Comparison of ENCODE assay signal across 12 cellular contexts in the genomic region with DNA sequence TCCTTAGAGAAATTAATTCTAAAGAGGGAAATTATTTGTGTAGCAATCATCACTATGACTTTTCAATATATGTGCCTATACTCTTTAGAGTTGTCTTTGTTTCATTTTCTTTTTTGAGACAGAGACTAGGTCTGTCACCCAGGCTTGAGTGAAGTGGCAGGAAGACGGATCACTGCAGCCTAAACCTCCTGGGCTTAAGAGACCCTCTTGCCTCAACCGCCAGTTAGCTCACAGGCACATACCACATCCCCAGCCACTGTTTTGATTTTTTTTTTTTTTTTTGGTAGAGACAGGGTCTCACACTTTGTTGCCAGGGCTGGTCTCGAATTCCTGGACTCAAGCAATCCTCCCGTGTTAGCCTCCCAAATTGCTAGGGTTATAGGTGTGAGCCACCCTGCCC. TPM values are rescaled to one million over a fixed set of nuclear protein-coding genes. Genes with fewer than 3 reads are reported as not detected.
A peak's percentile ranks its signal among the peaks of the same experiment; 100 is the strongest.
DNase-seq lines count a peak whose midpoint lies in the region; ATAC-seq, FAIRE-seq and TF ChIP-seq lines count a peak whose summit lies in the region.
"Had no signal": no experiment of that assay in that cellular context is flagged by ENCODE, and none has a peak within 500 bp of the region (broad histone marks: within the 10 kb centered on the region; RNA-seq: fewer than 3 reads in every experiment).

No MANE protein-coding gene starts in this region.

- BruUV-seq in HepG2 (replicated peaks; lab: Mats Ljungman, UMichigan): no TSS peak

- H3K27ac ChIP-seq in right lobe of liver (no peak overlapping the region), HepG2 (ENCODE audit: extremely low read length, insufficient read depth, low read length) (no peak overlapping the region)
- H3K27ac ChIP-seq: Peyer's patch, WERI-Rb-1 had no signal

- no peak overlapping the region for H3K9ac ChIP-seq in HepG2 (ENCODE audit: insufficient read depth, low read depth, low read length)

- H3K27me3 ChIP-seq in right lobe of liver (no peaks in the 10 kb centered on the region), HepG2 (ENCODE audit: control insufficient read depth in 1 of 2, insufficient read depth in 2 of 2, low read length in 2 of 2) (no peaks in the 10 kb centered on the region)
- H3K27me3 ChIP-seq: BE2C, Peyer's patch had no signal

- no peak overlapping the region for H3K4me3 ChIP-seq in right lobe of liver
- no peak overlapping the region for H3K4me3 ChIP-seq in HepG2 (replicated peaks in 1 of 3; ENCODE audit: insufficient read depth in 1 of 3, low read depth in 2 of 3, low read length in 3 of 3)
- H3K4me3 ChIP-seq: Peyer's patch had no signal

- H3K36me3 ChIP-seq in right lobe of liver (no peaks in the 10 kb centered on the region), HepG2 (replicated peaks in 1 of 2; ENCODE audit: control insufficient read depth in 1 of 2, insufficient read depth in 2 of 2, low read length in 2 of 2) (peaks cover 3 to 36% of the 10 kb centered on the region in 2 experiments; a peak in 4 of 5 replicates)

- H3K79me2 ChIP-seq in HepG2 (ENCODE audit: insufficient read depth, low read length): peaks cover 98% of the 10 kb centered on the region

- TF ChIP-seq EP300 in HepG2 (IDR thresholded peaks at IDR 0.05; ENCODE audit: low read depth in 2 of 2, low read length in 2 of 2): no peak
- no peak for TF ChIP-seq EP300 in HepG2 (CRISPR knock-in tag; IDR thresholded peaks at IDR 0.05; ENCODE audit: borderline replicate concordance)

- no peaks in the 10 kb centered on the region for H3K27me3 Mint-ChIP-seq in chondrocyte (ENCODE audit: low read depth)

- 60% methylated on average over 4 of the region's 4 CpGs for WGBS in right lobe of liver (ENCODE audit: insufficient coverage, low coverage, low lambda C conversion rate, missing lambda C conversion rate)
- WGBS in HepG2 (ENCODE audit: low lambda C conversion rate): 94% methylated on average over 4 of the region's 4 CpGs

- peaks cover 76% of the 10 kb centered on the region for H3K4me1 Mint-ChIP-seq in chondrocyte (ENCODE audit: low read depth)

- no peak overlapping the region for H3K4me3 Mint-ChIP-seq in chondrocyte (ENCODE audit: unreplicated experiment)

- peak; percentile 24 to 46 (median 37) for ATAC-seq in right lobe of liver
- ATAC-seq in HepG2: no peak
- peak; percentile 85 for ATAC-seq in HG03354 (IDR thresholded peaks at IDR 0.05; ENCODE audit: poor library complexity, severe bottlenecking, unreplicated experiment)
- ATAC-seq in GM19328 (IDR thresholded peaks at IDR 0.05; ENCODE audit: unreplicated experiment): no peak

- no peak overlapping the region for H2AFZ ChIP-seq in HepG2 (ENCODE audit: low read length)

- H3K4me1 ChIP-seq in right lobe of liver: peaks cover 0 to 7% (median 3%) of the 10 kb centered on the region in 4 donors
- H3K4me1 ChIP-seq in HepG2 (ENCODE audit: insufficient read depth, low read length): peaks cover 40% of the 10 kb centered on the region

- no peak for TF ChIP-seq RAD21 in HepG2 (CRISPR knock-in tag; IDR thresholded peaks at IDR 0.05)

- no peak for TF ChIP-seq CTCF in right lobe of liver (IDR thresholded peaks at IDR 0.05)
- TF ChIP-seq CTCF in HepG2 (CRISPR knock-in tag; IDR thresholded peaks at IDR 0.05): no peak
- TF ChIP-seq CTCF in chondrocyte (IDR thresholded peaks at IDR 0.05): no peak

- H3K36me3 Mint-ChIP-seq in chondrocyte (ENCODE audit: low read depth): peaks cover 7% of the 10 kb centered on the region

- peaks cover 72% of the 10 kb centered on the region for H4K20me1 ChIP-seq in HepG2 (ENCODE audit: insufficient read depth, low read length)

- in situ Hi-C loops in HepG2 (cut with HindIII; ENCODE audit: extremely low pct_ligation_motif_present, low pct_unique_long_range_greater_than_20kb): no loop called here

- intact Hi-C loops in right lobe of liver (cut with DNase I): no loop called here
- intact Hi-C loops in HepG2 (cut with micrococcal nuclease; ENCODE audit: unreplicated experiment): no loop called here

- H3K4me2 ChIP-seq in HepG2 (ENCODE audit: low read depth, low read length): no peak overlapping the region

- no peaks in the 10 kb centered on the region for H3K9me3 ChIP-seq in right lobe of liver
- H3K9me3 ChIP-seq in HepG2 (ENCODE audit: low read length): no peaks in the 10 kb centered on the region
- H3K9me3 ChIP-seq: BE2C, Peyer's patch had no signal

- FAIRE-seq in HepG2 (lab: Jason Lieb, UNC): no peak
- FAIRE-seq: endothelial cell of umbilical vein had no signal

- no peaks in the 10 kb centered on the region for H3K9me3 Mint-ChIP-seq in chondrocyte (ENCODE audit: low read depth)

- CTCF ChIA-PET in HepG2 (lab: Yijun Ruan, JAX; ENCODE audit: low intra/inter-chr PET ratio, low total read pairs): no interaction called here

- TF ChIP-seq POLR2A in right lobe of liver (IDR thresholded peaks at IDR 0.05) (no peak), HepG2 (IDR thresholded peaks at IDR 0.05; ENCODE audit: insufficient read depth in 1 of 2, low read depth in 2 of 2, low read length in 2 of 2) (no peak)

- peak overlapping the region; percentile 74 for H3K27ac Mint-ChIP-seq in chondrocyte (ENCODE audit: unreplicated experiment)

- POLR2A ChIA-PET in HepG2 (lab: Yijun Ruan, JAX): interaction anchor here (0.7 to 5.4 kb wide), 2 partner anchors 12 to 62 kb away, joined by 4 to 31 read pairs; a partner anchor contains a TSS

- DNase-seq in right lobe of liver: no peak
- no peak for DNase-seq in HepG2 (ENCODE audit: low spot score)
- no peak for DNase-seq in chondrocyte (ENCODE audit: low spot score)
- DNase-seq in H4 (ENCODE audit: low spot score): no peak
- DNase-seq in NCI-H1930 (lab: John Stamatoyannopoulos, UW): no peak
- DNase-seq in UCSD-AML1 (lab: John Stamatoyannopoulos, UW; ENCODE audit: unreplicated experiment): no peak
- DNase-seq: BE2C, Peyer's patch, WERI-Rb-1 had no signal

TF ChIP-seq in HepG2, 621 proteins besides CTCF, POLR2A, EP300 and RAD21 (continues in another document):
- TF ChIP-seq YEATS4 (CRISPR knock-in tag; IDR thresholded peaks at IDR 0.05; ENCODE audit: borderline replicate concordance): no peak
- no peak for TF ChIP-seq CCAR2 (optimal IDR thresholded peaks at IDR 0.05; ENCODE audit: low read depth, low read length)
- TF ChIP-seq SIN3B (IDR thresholded peaks at IDR 0.05; ENCODE audit: low read length): no peak
- no peak for TF ChIP-seq HDAC1 (CRISPR knock-in tag; IDR thresholded peaks at IDR 0.05)
- no peak for TF ChIP-seq PITX1 (CRISPR knock-in tag; IDR thresholded peaks at IDR 0.05)
- no peak for TF ChIP-seq HNF4G (IDR thresholded peaks at IDR 0.05; ENCODE audit: borderline replicate concordance, low read depth, low read length)
- TF ChIP-seq HNF4G (CRISPR knock-in tag; IDR thresholded peaks at IDR 0.05; ENCODE audit: borderline replicate concordance, low read depth): no peak
- TF ChIP-seq ZNF333 (CRISPR knock-in tag; IDR thresholded peaks at IDR 0.05; ENCODE audit: borderline replicate concordance): no peak
- no peak for TF ChIP-seq ZNF432 (CRISPR knock-in tag; IDR thresholded peaks at IDR 0.05; ENCODE audit: borderline replicate concordance)
- TF ChIP-seq, protein P1, sequence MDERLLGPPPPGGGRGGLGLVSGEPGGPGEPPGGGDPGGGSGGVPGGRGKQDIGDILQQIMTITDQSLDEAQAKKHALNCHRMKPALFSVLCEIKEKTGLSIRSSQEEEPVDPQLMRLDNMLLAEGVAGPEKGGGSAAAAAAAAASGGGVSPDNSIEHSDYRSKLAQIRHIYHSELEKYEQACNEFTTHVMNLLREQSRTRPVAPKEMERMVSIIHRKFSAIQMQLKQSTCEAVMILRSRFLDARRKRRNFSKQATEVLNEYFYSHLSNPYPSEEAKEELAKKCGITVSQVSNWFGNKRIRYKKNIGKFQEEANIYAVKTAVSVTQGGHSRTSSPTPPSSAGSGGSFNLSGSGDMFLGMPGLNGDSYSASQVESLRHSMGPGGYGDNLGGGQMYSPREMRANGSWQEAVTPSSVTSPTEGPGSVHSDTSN (CRISPR knock-in tag; IDR thresholded peaks at IDR 0.05): no peak
- TF ChIP-seq PHF20 (CRISPR knock-in tag; IDR thresholded peaks at IDR 0.05): no peak

RNA-seq across cellular contexts. Expression of a gene that starts 12.4 kb away (rescaled TPM):
- total RNA-seq in right lobe of liver (100 to 1,000 TPM in 1 of 6 experiments, 10 to 100 TPM in 5; 70.4 to 105 (median 84.2) TPM), HepG2 (2016; rRNA removed; fragmentation: Illumina TruSeq; extraction: Trizol) (304 and 420 TPM in 2 replicates), chondrocyte (247 to 287 TPM (median 251 TPM) in 3 replicates)
- 64.2 and 66.4 TPM in 2 replicates for total RNA-seq in HepG2 (2016; cell fraction: cytosol; rRNA removed; fragmentation: Illumina TruSeq; extraction: Trizol; ENCODE audit: low read depth)
- 302 and 406 TPM in 2 replicates for total RNA-seq in HepG2 (2016; cell fraction: insoluble cytoplasmic fraction; rRNA removed; fragmentation: Illumina TruSeq; extraction: Trizol)
- total RNA-seq in HepG2 (2016; cell fraction: membrane; rRNA removed; fragmentation: Illumina TruSeq; extraction: Trizol): 208 and 219 TPM in 2 replicates
- 152 and 166 TPM in 2 replicates for total RNA-seq in HepG2 (2016; cell fraction: nucleus; rRNA removed; fragmentation: Illumina TruSeq; extraction: Trizol)
- polyA plus RNA-seq in HepG2 (2011; rRNA removed): 117 and 160 TPM in 2 replicates
- 91.4 and 117 TPM in 2 replicates for polyA plus RNA-seq in HepG2 (2011; cell fraction: cytosol; rRNA removed)
- polyA plus RNA-seq in HepG2 (2011; cell fraction: nucleus; rRNA removed): 36.4 and 39.0 TPM in 2 replicates
- polyA plus RNA-seq in HepG2 (2012): 175 and 244 TPM in 2 replicates
- polyA plus RNA-seq in HepG2 (2016; cell fraction: cytosol; fragmentation: Illumina TruSeq; extraction: Trizol; ENCODE audit: low read depth): 94.8 and 102 TPM in 2 replicates
- polyA plus RNA-seq in HepG2 (2016; cell fraction: insoluble cytoplasmic fraction; fragmentation: Illumina TruSeq; extraction: Trizol; ENCODE audit: low read depth): 521 and 530 TPM in 2 replicates
- polyA plus RNA-seq in HepG2 (2016; cell fraction: membrane; fragmentation: Illumina TruSeq; extraction: Trizol; ENCODE audit: low read depth): 200 and 214 TPM in 2 replicates
- 187 and 192 TPM in 2 replicates for polyA plus RNA-seq in HepG2 (2016; cell fraction: nucleus; fragmentation: Illumina TruSeq; extraction: Trizol; ENCODE audit: insufficient read depth, low read depth)
- polyA minus RNA-seq in HepG2 (2011; rRNA and poly(A)+ RNA removed; ENCODE audit: low replicate concordance): 120 and 167 TPM in 2 replicates
- 164 and 178 TPM in 2 replicates for polyA minus RNA-seq in HepG2 (2011; cell fraction: cytosol; rRNA and poly(A)+ RNA removed)
- polyA minus RNA-seq in HepG2 (2011; cell fraction: nucleus; rRNA and poly(A)+ RNA removed): 73.9 and 82.2 TPM in 2 replicates
- total RNA-seq in H4 (2014; rRNA removed; shearing (Covaris generic)): 279 and 391 TPM in 2 replicates

Comparison
In these comparisons a context has a peak if more than half of its experiments do, and no peak if none do; other contexts are left out.
1. ATAC-seq: peak in right lobe of liver (4 of 4) and HG03354 (single experiment); none in HepG2 (single experiment) and GM19328 (single experiment).